In genomic region chr12:1830401-1830845, GRCh38 we compare ENCODE assay signal across 14 cellular contexts. TPM values are rescaled to one million over a fixed set of nuclear protein-coding genes. Genes with fewer than 3 reads are reported as not detected.
"Had no signal": no experiment of that assay in that cellular context is flagged by ENCODE, and none has a peak within 500 bp of the region (broad histone marks: within the 10 kb centered on the region; RNA-seq: fewer than 3 reads in every experiment).

No MANE protein-coding gene starts in this region.

- ATAC-seq: activated T-helper 17 cell treated with anti-CD3 and anti-CD28 coated beads, Interleukin-2, amount 50 U/mL, for 72 hours had no signal

- H3K79me2 ChIP-seq: hepatocyte had no signal

- H3K4me1 ChIP-seq: colonic mucosa, foreskin keratinocyte, tibial artery had no signal

- DNase-seq: activated CD4-positive, alpha-beta T cell treated with anti-CD3 and anti-CD28 coated beads for 4 hours; activated naive CD4-positive, alpha-beta T cell; central memory CD4-positive, alpha-beta T cell; colonic mucosa; tibial artery had no signal

- H3K36me3 ChIP-seq: colonic mucosa, neutrophil, tibial artery had no signal

- H2AFZ ChIP-seq: hepatocyte had no signal

- H3K4me2 ChIP-seq: hepatocyte had no signal

- H3K27ac ChIP-seq: colonic mucosa, foreskin keratinocyte, hepatocyte, neutrophil, tibial artery had no signal

- H3K27me3 ChIP-seq: hepatocyte had no signal

- H3K4me3 ChIP-seq: colonic mucosa, hepatocyte, tibial artery had no signal

- H3K9me3 ChIP-seq: colonic mucosa, neutrophil, tibial artery had no signal

RNA-seq across cellular contexts. Expression of gene LRTM2, which starts 10.1 kb away (rescaled TPM):
- total RNA-seq: activated CD4-positive, alpha-beta memory T cell treated with anti-CD3 and anti-CD28 coated beads for 36 hours; activated T-helper 17 cell treated with anti-CD3 and anti-CD28 coated beads, Interleukin-2, amount 50 U/mL, for 72 hours; colonic mucosa; epithelial cell of proximal tubule; fibroblast of lung; foreskin keratinocyte; hepatocyte; lung microvascular endothelial cell; natural killer cell treated with Interleukin-12 subunit alpha and Interleukin-12 subunit beta and Interleukin-15 and Interleukin-18, amount 100 ng/mL, for 72 hours had no signal
